8 cellular contexts compared by ENCODE assay signal in the genomic region with DNA sequence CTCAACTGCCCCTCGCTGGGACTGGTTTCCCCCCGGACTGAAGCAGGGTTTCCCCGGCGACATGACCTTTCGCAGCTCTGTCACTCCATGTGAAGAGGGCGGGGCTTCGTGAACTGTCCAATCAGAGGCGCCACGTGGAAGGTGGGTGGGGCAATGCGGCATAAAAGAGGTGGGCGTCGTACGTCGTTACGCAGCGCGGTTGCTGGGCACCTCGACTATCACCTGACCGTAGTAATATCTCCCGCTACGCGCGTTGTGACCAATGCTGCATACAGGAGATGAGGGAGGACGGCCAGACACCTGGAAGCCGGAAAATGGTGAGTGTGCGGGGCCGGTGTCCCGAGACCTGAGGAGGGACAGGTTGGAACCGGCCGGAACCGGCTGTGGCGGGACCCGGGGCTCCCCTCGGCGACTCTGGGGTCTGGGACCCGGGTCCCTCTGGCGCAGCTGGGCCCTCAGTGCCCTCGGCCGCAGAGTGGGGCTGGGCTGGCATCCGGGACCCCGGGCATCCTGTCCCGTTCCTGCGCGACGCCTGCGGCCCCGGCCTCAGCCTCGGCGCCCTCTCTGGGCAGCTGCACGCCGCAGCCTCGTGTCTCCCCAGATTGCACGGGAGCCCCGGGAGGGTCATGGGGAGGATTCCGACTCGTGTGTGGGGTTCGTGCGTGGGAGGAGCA. TPM values are rescaled to one million over a fixed set of nuclear protein-coding genes. Genes with fewer than 3 reads are reported as not detected.
DNase-seq lines count a peak whose midpoint lies in the region; ATAC-seq and TF ChIP-seq lines count a peak whose summit lies in the region.

No MANE protein-coding gene starts in this region.

- peaks cover 80% of the 10 kb centered on the region for H3K36me3 Mint-ChIP-seq in CD4-positive, alpha-beta T cell (ENCODE audit: low read depth)
- peaks cover 98% of the 10 kb centered on the region for H3K36me3 Mint-ChIP-seq in brain

- CTCF ChIA-PET in CD4-positive, alpha-beta T cell (lab: Charles Lee), result interaction anchor here (0.6 kb wide), 1 partner anchor 149 kb away, joined by 3 read pairs; no protein-coding TSS in a partner anchor

- peak; percentile 97 for ATAC-seq in CD4-positive, alpha-beta T cell (ENCODE audit: poor library complexity)
- ATAC-seq in HG03280 (IDR thresholded peaks at IDR 0.05; ENCODE audit: unreplicated experiment) (no peak), HG03521 (IDR thresholded peaks at IDR 0.05; ENCODE audit: unreplicated experiment) (no peak)

- DNase-seq in CD4-positive, alpha-beta T cell, result peak; percentile 40 to 78 (median 58)
- peak; percentile 67 for DNase-seq in iPS-NIHi11 (ENCODE audit: low spot score)
- DNase-seq in cortex of kidney (lab: John Stamatoyannopoulos, UW), result no peak

- peak overlapping the region; percentile 98 for H3K4me3 Mint-ChIP-seq in CD4-positive, alpha-beta T cell
- peak overlapping the region in 4 of 5 experiments; percentile 20 to 89 (median 86) for H3K4me3 Mint-ChIP-seq in brain

- H3K9me3 Mint-ChIP-seq in CD4-positive, alpha-beta T cell, result peaks cover 10% of the 10 kb centered on the region
- peaks cover 55 to 93% (median 84%) of the 10 kb centered on the region in 5 experiments for H3K9me3 Mint-ChIP-seq in brain

- peak overlapping the region; percentile 37 to 61 (median 44) for H3K4me3 ChIP-seq in skin epidermis

- POLR2A ChIA-PET in CD4-positive, alpha-beta T cell (lab: Charles Lee), result interaction anchor here (0.6 to 1.8 kb wide), 5 partner anchors 32 to 139 kb away, joined by 3 to 9 read pairs (median 3); a partner anchor contains a TSS

- peak overlapping the region; percentile 92 for H3K27ac Mint-ChIP-seq in CD4-positive, alpha-beta T cell
- peak overlapping the region in 2 of 5 experiments; percentile 86 to 89 for H3K27ac Mint-ChIP-seq in brain

- peaks cover 60% of the 10 kb centered on the region for H3K9me3 ChIP-seq in CD4-positive, alpha-beta T cell (ENCODE audit: control insufficient read depth, low read length)

- intact Hi-C loops in CD4-positive, alpha-beta T cell (cut with DNase I, micrococcal nuclease), result loop anchor here in 1 of 2 experiments (5.0 kb wide), 1 partner anchor 137 kb away; a partner anchor contains a TSS

- no peaks in the 10 kb centered on the region for H3K27me3 ChIP-seq in CD4-positive, alpha-beta T cell (ENCODE audit: control insufficient read depth, insufficient read depth, low read length)

- TF ChIP-seq CTCF in CD4-positive, alpha-beta T cell (IDR thresholded peaks at IDR 0.05), result no peak
- TF ChIP-seq CTCF in VCaP (conservative IDR thresholded peaks at IDR 0.05) (0 out of 2 replicates have a peak, but pooled peaks have one; percentile 10), brain (conservative IDR thresholded peaks at IDR 0.05) (no peak)

- no peak overlapping the region for H3K27ac ChIP-seq in CD4-positive, alpha-beta T cell (ENCODE audit: low read depth, low read length)
- H3K27ac ChIP-seq in VCaP (peak overlapping the region; percentile 80), skin epidermis (peak overlapping the region in 7 of 21 experiments; percentile 22 to 76 (median 52))

- peaks cover 41% of the 10 kb centered on the region for H3K4me1 Mint-ChIP-seq in CD4-positive, alpha-beta T cell (ENCODE audit: low read depth)
- H3K4me1 Mint-ChIP-seq in brain, result no peaks in the 10 kb centered on the region

- no peaks in the 10 kb centered on the region for H3K27me3 Mint-ChIP-seq in CD4-positive, alpha-beta T cell
- peaks cover 14% of the 10 kb centered on the region for H3K27me3 Mint-ChIP-seq in brain

RNA-seq across cellular contexts. Expression of a gene that starts 32.1 kb away (rescaled TPM):
- total RNA-seq in CD4-positive, alpha-beta T cell, result 10 to 100 TPM; 40.5 to 45.6 TPM
- polyA plus RNA-seq in brain (ENCODE audit: insufficient read depth, low read depth, low replicate concordance), result 2.9 TPM

RNA-seq across cellular contexts. Expression of a gene that starts 38.4 kb away (rescaled TPM):
- total RNA-seq in CD4-positive, alpha-beta T cell, result under 1 TPM; 0.56 to 0.85 TPM
- polyA plus RNA-seq in brain (ENCODE audit: insufficient read depth, low read depth, low replicate concordance), result 1.4 TPM

RNA-seq across cellular contexts. Expression of a gene that starts 54.8 kb away (rescaled TPM):
- 1 to 10 TPM; 1.0 to 1.2 TPM for total RNA-seq in CD4-positive, alpha-beta T cell
- polyA plus RNA-seq in brain (ENCODE audit: insufficient read depth, low read depth, low replicate concordance), result 0.68 TPM
